Comparison of ENCODE assay signal across 23 cellular contexts in the genomic region with DNA sequence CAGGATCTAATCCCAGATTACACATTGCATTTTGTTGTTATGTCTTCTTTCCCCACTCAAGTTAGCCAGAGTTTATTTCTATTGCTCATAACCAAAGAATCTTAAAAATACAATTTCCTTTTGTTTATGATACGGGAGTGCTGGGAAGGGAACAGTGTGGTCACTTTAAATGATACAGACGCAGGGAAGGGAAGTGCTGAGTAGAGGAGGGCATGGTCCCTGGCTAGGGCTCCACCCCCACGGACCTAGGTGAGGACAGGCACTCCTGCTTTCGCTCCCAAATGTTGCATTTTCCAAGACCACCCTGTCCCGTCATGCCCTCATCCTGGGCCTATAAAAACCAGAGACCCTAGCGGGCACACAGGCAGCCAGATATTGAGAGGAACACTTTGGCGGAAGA.
"Had no signal": no experiment of that assay in that cellular context is flagged by ENCODE, and none has a peak within 500 bp of the region (broad histone marks: within the 10 kb centered on the region; RNA-seq: fewer than 3 reads in every experiment).

No MANE protein-coding gene starts in this region.

- FAIRE-seq: astrocyte, endothelial cell of umbilical vein, TTC549 had no signal

- ATAC-seq: activated CD8-positive, alpha-beta T cell treated with anti-CD3 and anti-CD28 coated beads, Interleukin-2, amount 10 ng/mL, durations not matched to agents 7 days and 5 days; activated naive CD4-positive, alpha-beta T cell treated with anti-CD3 and anti-CD28 coated beads, Interleukin-2, amount 50 U/mL, for 72 hours; activated T-helper 17 cell treated with anti-CD3 and anti-CD28 coated beads, Interleukin-2, amount 50 U/mL, for 72 hours; effector memory CD8-positive, alpha-beta T cell; left lung; natural killer cell; T-cell had no signal

- H3K9me3 Mint-ChIP-seq: activated naive CD4-positive, alpha-beta T cell treated with anti-CD3 and anti-CD28 coated beads, Interleukin-2, amount 50 U/mL, for 72 hours; activated T-helper 17 cell treated with anti-CD3 and anti-CD28 coated beads, Interleukin-2, amount 50 U/mL, for 72 hours; central memory CD8-positive, alpha-beta T cell; effector memory CD8-positive, alpha-beta T cell; natural killer cell; T-cell; T-helper 2 cell treated with Interferon-gamma antibody and Interleukin-4, amounts not matched to agents 5 μg/mL and 100 μg/mL, for 36 hours had no signal

- H3K4me3 ChIP-seq: colonic mucosa, dorsolateral prefrontal cortex, esophagus muscularis mucosa, left lung, lung, prostate gland, spleen, upper lobe of left lung had no signal

- H3K4me1 Mint-ChIP-seq: activated T-helper 17 cell treated with anti-CD3 and anti-CD28 coated beads, Interleukin-2, amount 50 U/mL, for 72 hours; central memory CD8-positive, alpha-beta T cell; natural killer cell; T-cell had no signal

- DNase-seq: activated CD4-positive, alpha-beta T cell treated with anti-CD3 and anti-CD28 coated beads for 1 hour; activated CD4-positive, alpha-beta T cell treated with anti-CD3 and anti-CD28 coated beads, Interleukin-2, amount 50 U/mL, for 1 hour; activated CD8-positive, alpha-beta T cell treated with anti-CD3 and anti-CD28 coated beads, Interleukin-2, amount 10 ng/mL, durations not matched to agents 7 days and 5 days; colonic mucosa; dorsolateral prefrontal cortex; effector memory CD8-positive, alpha-beta T cell; left lung; natural killer cell; spleen; stimulated activated CD4-positive, alpha-beta T cell treated with anti-CD3 and anti-CD28 coated beads, Interleukin-4, amount 100 ng/mL, for 1 hour; stimulated activated naive CD4-positive, alpha-beta T cell; T-cell; upper lobe of left lung had no signal

- H3K27ac Mint-ChIP-seq: activated CD8-positive, alpha-beta T cell treated with anti-CD3 and anti-CD28 coated beads, Interleukin-2, amount 10 ng/mL, durations not matched to agents 7 days and 5 days; activated naive CD4-positive, alpha-beta T cell treated with anti-CD3 and anti-CD28 coated beads, Interleukin-2, amount 50 U/mL, for 72 hours; activated T-helper 17 cell treated with anti-CD3 and anti-CD28 coated beads, Interleukin-2, amount 50 U/mL, for 72 hours; effector memory CD8-positive, alpha-beta T cell; natural killer cell; T-cell; T-helper 2 cell treated with Interferon-gamma antibody and Interleukin-4, amounts not matched to agents 5 μg/mL and 100 μg/mL, for 36 hours had no signal

- H3K4me1 ChIP-seq: colonic mucosa, esophagus muscularis mucosa, left lung, prostate gland, spleen, upper lobe of left lung had no signal

- H3K27me3 ChIP-seq: colonic mucosa, dorsolateral prefrontal cortex, esophagus muscularis mucosa, upper lobe of left lung had no signal

- H3K27ac ChIP-seq: colonic mucosa, dorsolateral prefrontal cortex, esophagus muscularis mucosa, left lung, prostate gland, spleen, upper lobe of left lung had no signal

- H3K9me3 ChIP-seq: colonic mucosa, esophagus muscularis mucosa, left lung, prostate gland, spleen, upper lobe of left lung had no signal

- H3K36me3 ChIP-seq: colonic mucosa, esophagus muscularis mucosa, left lung, prostate gland, spleen, upper lobe of left lung had no signal

- H3K36me3 Mint-ChIP-seq: activated naive CD4-positive, alpha-beta T cell treated with anti-CD3 and anti-CD28 coated beads, Interleukin-2, amount 50 U/mL, for 72 hours; natural killer cell; T-cell had no signal

- H3K4me3 Mint-ChIP-seq: activated CD8-positive, alpha-beta T cell treated with anti-CD3 and anti-CD28 coated beads, Interleukin-2, amount 10 ng/mL, durations not matched to agents 7 days and 5 days; activated T-helper 17 cell treated with anti-CD3 and anti-CD28 coated beads, Interleukin-2, amount 50 U/mL, for 72 hours; central memory CD8-positive, alpha-beta T cell; effector memory CD8-positive, alpha-beta T cell; natural killer cell; T-cell; T-helper 2 cell treated with Interferon-gamma antibody and Interleukin-4, amounts not matched to agents 5 μg/mL and 100 μg/mL, for 36 hours had no signal
